ENCODE assay signal across 1 cellular context in the genomic region with DNA sequence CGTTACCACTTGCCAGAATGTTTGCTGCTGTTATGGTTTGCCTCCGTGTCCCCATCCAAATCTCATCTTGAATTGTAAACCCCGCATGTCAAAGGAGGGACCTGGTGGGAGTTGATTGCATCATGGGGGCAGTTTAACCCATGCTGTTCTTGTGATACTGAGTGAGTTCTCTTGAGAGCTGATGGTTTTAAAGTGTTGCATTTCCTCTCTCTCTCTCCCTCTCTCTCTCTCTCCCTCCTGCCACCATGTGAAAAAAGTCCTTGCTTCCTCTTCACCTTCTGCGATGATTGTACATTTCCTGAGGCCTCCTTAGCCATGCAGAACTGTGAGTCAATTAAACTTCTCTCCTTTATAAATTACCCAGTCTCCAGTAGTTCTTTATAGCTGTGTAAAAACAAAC.
TF ChIP-seq lines count a peak whose summit lies in the region.

No MANE protein-coding gene starts in this region.

TF ChIP-seq in GM23338, 12 proteins besides CTCF, POLR2A, EP300 and RAD21 (continued from another document):
- TF ChIP-seq ZNF114 (CRISPR knock-in tag; IDR thresholded peaks at IDR 0.05) (no peak), ZNF331 (CRISPR knock-in tag; IDR thresholded peaks at IDR 0.05; ENCODE audit: low read depth) (no peak)
